Comparison of ENCODE assay signal across 17 cellular contexts in the genomic region with DNA sequence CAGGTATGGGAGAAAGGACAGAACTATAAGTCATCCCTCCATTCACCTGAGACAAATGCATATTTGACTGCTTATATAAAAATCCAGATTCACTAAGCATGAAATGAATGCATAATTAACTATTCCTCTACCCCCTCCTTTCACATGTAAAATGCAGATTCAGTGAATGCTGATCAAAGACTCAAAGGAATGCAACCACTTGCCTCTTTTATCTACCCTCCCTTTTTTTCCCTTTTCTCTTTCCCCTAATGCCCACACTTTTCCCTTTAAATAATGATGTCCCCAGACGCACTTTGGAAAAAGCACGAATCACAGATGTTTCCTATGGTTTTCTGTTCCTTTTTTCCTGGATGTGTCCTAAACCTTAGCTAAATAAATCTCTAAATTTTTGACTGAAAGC. TPM values are rescaled to one million over a fixed set of nuclear protein-coding genes. Genes with fewer than 3 reads are reported as not detected.
DNase-seq lines count a peak whose midpoint lies in the region; FAIRE-seq and TF ChIP-seq lines count a peak whose summit lies in the region.
"Had no signal": no experiment of that assay in that cellular context is flagged by ENCODE, and none has a peak within 500 bp of the region (broad histone marks: within the 10 kb centered on the region; RNA-seq: fewer than 3 reads in every experiment).

No MANE protein-coding gene starts in this region.

- H4K8ac ChIP-seq in H1 (ENCODE audit: extremely low read depth, insufficient read depth, low read length): no peak overlapping the region

- peak overlapping the region; percentile 47 for H3K4me3 Mint-ChIP-seq in T-helper 1 cell treated with Interleukin-12 subunit alpha and Interleukin-12 subunit beta and Interleukin-4 antibody, amounts not matched to agents 30 μg/mL and 1 μg/mL, for 36 hours

- no peak overlapping the region for H3K14ac ChIP-seq in H1 (ENCODE audit: insufficient read length)

- H2AFZ ChIP-seq in PC-9 (no peak overlapping the region), H1 (ENCODE audit: low read length) (no peak overlapping the region)

- no TSS peak for BruUV-seq in PC-9 (replicated peaks; lab: Mats Ljungman, UMichigan)

- no peaks in the 10 kb centered on the region; the same call in 1 of the 2 replicates for H3K23me2 ChIP-seq in H1 (ENCODE audit: low read depth, low read length)

- H4K91ac ChIP-seq in H1 (replicated peaks; ENCODE audit: insufficient read length, low read length): peak overlapping the region; percentile 29

- peak overlapping the region; percentile 74 for H4K5ac ChIP-seq in H1 (ENCODE audit: insufficient read length, low read depth, low read length)

- no peaks in the 10 kb centered on the region for H3K27me3 Mint-ChIP-seq in T-helper 1 cell treated with Interleukin-12 subunit alpha and Interleukin-12 subunit beta and Interleukin-4 antibody, amounts not matched to agents 30 μg/mL and 1 μg/mL, for 36 hours (ENCODE audit: low read depth)

- H2BK120ac ChIP-seq in H1 (replicated peaks; ENCODE audit: low read depth, low read length): peak overlapping the region; percentile 70

- no peak overlapping the region for H3K18ac ChIP-seq in H1 (ENCODE audit: extremely low read depth, low read length)

- CTCF ChIA-PET in PC-9 (lab: Charles Lee): interaction anchor here (0.6 to 1.2 kb wide), 4 partner anchors 9 to 52 kb away, joined by 3 to 5 read pairs (median 4); no protein-coding TSS in a partner anchor
- CTCF ChIA-PET in H1 (lab: Charles Lee; ENCODE audit: partially characterized antibody): interaction anchor here (1.0 to 2.1 kb wide), 5 partner anchors 11 to 53 kb away, joined by 3 to 6 read pairs (median 3); no protein-coding TSS in a partner anchor

- no peak for TF ChIP-seq CTCF in PC-9 (conservative IDR thresholded peaks at IDR 0.05)
- TF ChIP-seq CTCF in H1 (IDR thresholded peaks at IDR 0.05; ENCODE audit: control extremely low read depth in 1 of 3, insufficient read depth in 1 of 3, low read depth in 1 of 3, low read length in 3 of 3): no peak

- H2BK5ac ChIP-seq in H1 (ENCODE audit: low read depth, low read length): peak overlapping the region; percentile 97; the same call in 1 of the 2 replicates

- peak overlapping the region; percentile 45 for H3K4me2 ChIP-seq in PC-9
- H3K4me2 ChIP-seq in H1 (ENCODE audit: insufficient read depth in 1 of 2, low read depth in 2 of 2, low read length in 2 of 2): peak overlapping the region; percentile 37 to 54

- no peak overlapping the region for H3K56ac ChIP-seq in H1 (replicated peaks; ENCODE audit: insufficient read length, low read depth, low read length)

- H3K27me3 ChIP-seq in PC-9 (ENCODE audit: insufficient read depth, low read depth) (no peaks in the 10 kb centered on the region), H1 (replicated peaks in 1 of 4; ENCODE audit: control insufficient read depth in 3 of 4, extremely low read depth in 1 of 4, insufficient read depth in 3 of 4, low read length in 3 of 4) (no peaks in the 10 kb centered on the region)
- H3K27me3 ChIP-seq: sigmoid colon had no signal

- no peak overlapping the region for H3K4ac ChIP-seq in H1 (replicated peaks; ENCODE audit: insufficient read length, low read depth, low read length)

- H3K9me3 ChIP-seq in PC-9 (ENCODE audit: insufficient read depth, low read depth) (no peaks in the 10 kb centered on the region), H1 (ENCODE audit: insufficient read depth in 2 of 2, low read depth in 1 of 2, low read length in 1 of 2) (no peaks in the 10 kb centered on the region; a peak in 1 of 4 replicates)
- H3K9me3 ChIP-seq: sigmoid colon had no signal

- H3K4me1 Mint-ChIP-seq in T-helper 1 cell treated with Interleukin-12 subunit alpha and Interleukin-12 subunit beta and Interleukin-4 antibody, amounts not matched to agents 30 μg/mL and 1 μg/mL, for 36 hours (ENCODE audit: low read depth): peaks cover 66% of the 10 kb centered on the region

- intact Hi-C loops in PC-9 (cut with micrococcal nuclease; ENCODE audit: unreplicated experiment): no loop called here

- H2BK20ac ChIP-seq in H1 (ENCODE audit: low read length): no peak overlapping the region

- H3K9me3 Mint-ChIP-seq in T-helper 1 cell treated with Interleukin-12 subunit alpha and Interleukin-12 subunit beta and Interleukin-4 antibody, amounts not matched to agents 30 μg/mL and 1 μg/mL, for 36 hours: no peaks in the 10 kb centered on the region

- no peak overlapping the region; the same call in 1 of the 2 replicates for H2BK12ac ChIP-seq in H1 (ENCODE audit: low read depth, low read length)

- no peak overlapping the region for H3K23ac ChIP-seq in H1 (ENCODE audit: insufficient read length)

- H3K36me3 ChIP-seq in PC-9 (ENCODE audit: low read depth) (no peaks in the 10 kb centered on the region), H1 (ENCODE audit: control insufficient read depth in 2 of 4, insufficient read depth in 4 of 4, low read length in 3 of 4) (no peaks in the 10 kb centered on the region)
- H3K36me3 ChIP-seq: sigmoid colon had no signal

- TF ChIP-seq RAD21 in H1 (IDR thresholded peaks at IDR 0.05 in 1 of 2, conservative IDR thresholded peaks at IDR 0.05 in 1 of 2; ENCODE audit: low read depth in 2 of 2, low read length in 2 of 2): no peak

- no peaks in the 10 kb centered on the region for H3K79me1 ChIP-seq in H1 (ENCODE audit: low read depth, low read length)

- H3K79me2 ChIP-seq in PC-9 (ENCODE audit: low read depth) (no peaks in the 10 kb centered on the region), H1 (ENCODE audit: control insufficient read depth in 1 of 2, insufficient read depth in 2 of 2, low read length in 2 of 2) (no peaks in the 10 kb centered on the region)

- H3K9ac ChIP-seq in H1 (replicated peaks in 1 of 4; ENCODE audit: extremely low read depth in 1 of 4, low read depth in 3 of 4, low read length in 3 of 4): no peak overlapping the region

- no peaks in the 10 kb centered on the region for H3K9me2 ChIP-seq in PC-9 (ENCODE audit: insufficient read depth)

- peaks cover 40% of the 10 kb centered on the region for H3K4me1 ChIP-seq in PC-9 (replicated peaks; ENCODE audit: insufficient read depth)
- H3K4me1 ChIP-seq in H1 (replicated peaks in 1 of 4; ENCODE audit: control insufficient read depth in 3 of 4, insufficient read depth in 4 of 4, low read length in 3 of 4): peaks cover 16 to 34% (median 31%) of the 10 kb centered on the region in 4 experiments; a peak in 6 of 7 replicates

- DNase-seq in T-helper 1 cell (no peak), PC-9 (no peak), H1 (ENCODE audit: low read depth in 1 of 2, low spot score in 2 of 2) (no peak), renal cortical epithelial cell (ENCODE audit: low read depth) (peak; percentile 25), NCI-H1092 treated with DMSO at 0.1 percent for 48 hours (lab: John Stamatoyannopoulos, UW) (no peak), ureter (ENCODE audit: low spot score) (no peak), SW480 (ENCODE audit: low spot score) (no peak)
- DNase-seq: NCI-H1417, NCI-H510A, sigmoid colon had no signal

- peaks cover 1% of the 10 kb centered on the region for H3K36me3 Mint-ChIP-seq in T-helper 1 cell treated with Interleukin-12 subunit alpha and Interleukin-12 subunit beta and Interleukin-4 antibody, amounts not matched to agents 30 μg/mL and 1 μg/mL, for 36 hours (ENCODE audit: low read depth)

- H3K27ac ChIP-seq in PC-9 (peak overlapping the region; percentile 40), H1 (ENCODE audit: low read depth, low read length) (peak overlapping the region; percentile 63; the same call in 1 of the 2 replicates)
- H3K27ac ChIP-seq: sigmoid colon had no signal

- H3K27ac Mint-ChIP-seq in T-helper 1 cell treated with Interleukin-12 subunit alpha and Interleukin-12 subunit beta and Interleukin-4 antibody, amounts not matched to agents 30 μg/mL and 1 μg/mL, for 36 hours: peak overlapping the region; percentile 64

- POLR2A ChIA-PET in PC-9 (lab: Charles Lee; ENCODE audit: unreplicated experiment): interaction anchor here (0.9 kb wide), 1 partner anchor 35 kb away, joined by 3 read pairs; no protein-coding TSS in a partner anchor
- POLR2A ChIA-PET in H1 (lab: Charles Lee; ENCODE audit: partially characterized antibody): interaction anchor here (0.6 to 1.9 kb wide), 4 partner anchors 22 to 147 kb away, joined by 3 to 5 read pairs (median 4); no protein-coding TSS in a partner anchor

- TF ChIP-seq POLR2A in H1 (IDR thresholded peaks at IDR 0.05; ENCODE audit: control extremely low read depth in 1 of 2, low read depth in 2 of 2, low read length in 2 of 2): no peak

- H4K20me1 ChIP-seq in PC-9 (ENCODE audit: insufficient read depth): no peaks in the 10 kb centered on the region
- no peaks in the 10 kb centered on the region for H4K20me1 ChIP-seq in H1 (replicated peaks in 1 of 2; ENCODE audit: control insufficient read depth in 1 of 2, insufficient read depth in 2 of 2, low read length in 2 of 2)

- no peak for TF ChIP-seq EP300 in H1 (IDR thresholded peaks at IDR 0.05; ENCODE audit: borderline replicate concordance in 1 of 2, low read depth in 2 of 2, low read length in 2 of 2)

- no peak for FAIRE-seq in H1 (lab: Jason Lieb, UNC)
- FAIRE-seq: D721Med, HTR-8/SVneo, islet of Langerhans had no signal

- no peak overlapping the region for H2AK5ac ChIP-seq in H1 (ENCODE audit: low read depth, low read length)

- H2BK15ac ChIP-seq in H1 (ENCODE audit: low read length): no peak overlapping the region

- whole genome bisulfite sequencing in H1 (ENCODE audit: extremely low coverage in 1 of 2, insufficient coverage in 1 of 2, insufficient read length in 1 of 2, insufficient replicate concordance in 2 of 2, low coverage in 1 of 2, low lambda C conversion rate in 2 of 2, missing lambda C conversion rate in 1 of 2), 2 experiments: 39% methylated on average over 2 of the region's 2 CpGs; no CpG with 5 or more reads in 1 of the 2 experiments

- peaks cover 5% of the 10 kb centered on the region for H3F3A ChIP-seq in PC-9 (ENCODE audit: insufficient read depth, low read depth)

- no peak overlapping the region for H3K4me3 ChIP-seq in PC-9
- peak overlapping the region in 1 of 4 experiments; percentile 33; a peak in 1 of 8 replicates for H3K4me3 ChIP-seq in H1 (ENCODE audit: extremely low read depth in 1 of 4, insufficient read depth in 2 of 4, low read depth in 3 of 4, low read length in 4 of 4)
- H3K4me3 ChIP-seq: sigmoid colon had no signal

RNA-seq across cellular contexts. Expression of gene PLAAT4, which starts 4.5 kb away (rescaled TPM):
- total RNA-seq in PC-9 (2021): 64.6 and 99.9 TPM in 2 replicates
- total RNA-seq in H1 (2021; fragmentation: NEBNext Ultra II Directional; extraction: Animal tissue kit (Norgen Biotek cat#: 25700)): 2.6 and 2.8 TPM in 2 replicates
- polyA plus RNA-seq in H1 (2011; rRNA removed): 3.9 and 4.1 TPM in 2 replicates
- 5.8 TPM for polyA plus RNA-seq in H1 (2011; cell fraction: cytosol; rRNA removed)
- polyA plus RNA-seq in H1 (2011; cell fraction: nucleus; rRNA removed): 5.1 TPM
- 2.6 to 3.9 TPM (median 3.2 TPM) in 4 replicates for polyA plus RNA-seq in H1 (2012, experiment 1 of 2)
- polyA plus RNA-seq in H1 (2012, experiment 2 of 2): 1.5 TPM
- 1.1 TPM for polyA plus RNA-seq in H1 (2013, experiment 1 of 2)
- 1.7 TPM for polyA plus RNA-seq in H1 (2013, experiment 2 of 2)
- 1.00 and 1.6 TPM in 2 replicates for polyA minus RNA-seq in H1 (2011; rRNA and poly(A)+ RNA removed)
- 2.1 TPM for polyA minus RNA-seq in H1 (2011; cell fraction: cytosol; rRNA and poly(A)+ RNA removed)
- polyA minus RNA-seq in H1 (2011; cell fraction: nucleus; rRNA and poly(A)+ RNA removed): 2.8 TPM
- 36.4 and 83.2 TPM in 2 replicates for total RNA-seq in renal cortical epithelial cell
- 56.7 TPM for total RNA-seq in ureter

RNA-seq across cellular contexts. Expression of gene LGALS12, which starts 26.3 kb away (rescaled TPM):
- total RNA-seq in PC-9 (2021) (not detected in 2 replicates), renal cortical epithelial cell (not detected in 2 replicates), ureter (not detected)
- 1.3 and 1.6 TPM in 2 replicates for total RNA-seq in H1 (2021; fragmentation: NEBNext Ultra II Directional; extraction: Animal tissue kit (Norgen Biotek cat#: 25700))
- 2.9 and 3.2 TPM in 2 replicates for polyA plus RNA-seq in H1 (2011; rRNA removed)
- 2.7 TPM for polyA plus RNA-seq in H1 (2011; cell fraction: cytosol; rRNA removed)
- 3.4 TPM for polyA plus RNA-seq in H1 (2011; cell fraction: nucleus; rRNA removed)
- 1.1 to 1.9 TPM (median 1.6 TPM) in 4 replicates for polyA plus RNA-seq in H1 (2012, experiment 1 of 2)
- polyA plus RNA-seq in H1 (2012, experiment 2 of 2): 1.1 TPM
- 0.83 TPM for polyA plus RNA-seq in H1 (2013, experiment 1 of 2)
- 0.90 TPM for polyA plus RNA-seq in H1 (2013, experiment 2 of 2)
- 3.0 and 3.5 TPM in 2 replicates for polyA minus RNA-seq in H1 (2011; rRNA and poly(A)+ RNA removed)
- not detected for polyA minus RNA-seq in H1 (2011; cell fraction: cytosol; rRNA and poly(A)+ RNA removed)
- polyA minus RNA-seq in H1 (2011; cell fraction: nucleus; rRNA and poly(A)+ RNA removed): 1.7 TPM
- total RNA-seq: dermis microvascular lymphatic vessel endothelial cell had no signal

RNA-seq across cellular contexts. Expression of gene PLAAT2, which starts 31.0 kb away (rescaled TPM):
- total RNA-seq in PC-9 (2021) (8.8 and 13.6 TPM in 2 replicates), renal cortical epithelial cell (not detected in 2 replicates), ureter (1.1 TPM)
- total RNA-seq in H1 (2021; fragmentation: NEBNext Ultra II Directional; extraction: Animal tissue kit (Norgen Biotek cat#: 25700)): 0.61 TPM in 1 of 2 replicates, not detected in the other
- polyA plus RNA-seq in H1 (2011; rRNA removed): 0.39 and 0.42 TPM in 2 replicates
- 0.36 TPM for polyA plus RNA-seq in H1 (2011; cell fraction: cytosol; rRNA removed)
- polyA plus RNA-seq in H1 (2011; cell fraction: nucleus; rRNA removed): 0.64 TPM
- polyA plus RNA-seq in H1 (2012, experiment 1 of 2): 0.28 to 0.50 TPM in 2 of 4 replicates, not detected in the others
- not detected for polyA plus RNA-seq in H1 (2012, experiment 2 of 2)
- 0.10 TPM for polyA plus RNA-seq in H1 (2013, experiment 1 of 2)
- polyA plus RNA-seq in H1 (2013, experiment 2 of 2): 0.26 TPM
- polyA minus RNA-seq in H1 (2011; rRNA and poly(A)+ RNA removed): not detected in 2 replicates
- polyA minus RNA-seq in H1 (2011; cell fraction: cytosol; rRNA and poly(A)+ RNA removed): not detected
- polyA minus RNA-seq in H1 (2011; cell fraction: nucleus; rRNA and poly(A)+ RNA removed): not detected
- total RNA-seq: dermis microvascular lymphatic vessel endothelial cell, RPMI7951, subcutaneous adipose tissue had no signal

RNA-seq across cellular contexts. Expression of gene PLAAT5, which starts 41.2 kb away (rescaled TPM):
- not detected in 2 replicates for total RNA-seq in PC-9 (2021)
- 12.8 and 16.0 TPM in 2 replicates for total RNA-seq in H1 (2021; fragmentation: NEBNext Ultra II Directional; extraction: Animal tissue kit (Norgen Biotek cat#: 25700))
- 11.4 and 18.7 TPM in 2 replicates for polyA plus RNA-seq in H1 (2011; rRNA removed)
- polyA plus RNA-seq in H1 (2011; cell fraction: cytosol; rRNA removed): 22.1 TPM
- polyA plus RNA-seq in H1 (2011; cell fraction: nucleus; rRNA removed): 11.7 TPM
- polyA plus RNA-seq in H1 (2012, experiment 1 of 2): 12.8 to 17.8 TPM (median 16.1 TPM) in 4 replicates
- 4.1 TPM for polyA plus RNA-seq in H1 (2012, experiment 2 of 2)
- polyA plus RNA-seq in H1 (2013, experiment 1 of 2): 5.2 TPM
- polyA plus RNA-seq in H1 (2013, experiment 2 of 2): 5.3 TPM
- polyA minus RNA-seq in H1 (2011; rRNA and poly(A)+ RNA removed): 37.8 and 40.3 TPM in 2 replicates
- polyA minus RNA-seq in H1 (2011; cell fraction: cytosol; rRNA and poly(A)+ RNA removed): 8.9 TPM
- 14.6 TPM for polyA minus RNA-seq in H1 (2011; cell fraction: nucleus; rRNA and poly(A)+ RNA removed)
- 0.40 TPM in 1 of 2 replicates, not detected in the other for total RNA-seq in renal cortical epithelial cell
- total RNA-seq in ureter: 2.1 TPM
- total RNA-seq: dermis microvascular lymphatic vessel endothelial cell, RPMI7951 had no signal
